20 cellular contexts compared by ENCODE assay signal in genomic region chr12:109822416-109822815, GRCh38. TPM values are rescaled to one million over a fixed set of nuclear protein-coding genes. Genes with fewer than 3 reads are reported as not detected.
DNase-seq lines count a peak whose midpoint lies in the region; ATAC-seq, FAIRE-seq and TF ChIP-seq lines count a peak whose summit lies in the region.
"Had no signal": no experiment of that assay in that cellular context is flagged by ENCODE, and none has a peak within 500 bp of the region (broad histone marks: within the 10 kb centered on the region; RNA-seq: fewer than 3 reads in every experiment).

No MANE protein-coding gene starts in this region.

- H3K4me1 Mint-ChIP-seq in endodermal cell = peaks cover 7% of the 10 kb centered on the region
- H3K4me1 Mint-ChIP-seq: CD8-positive, alpha-beta memory T cell had no signal

- H3K4me3 ChIP-seq in A549 (no peak overlapping the region), endodermal cell (ENCODE audit: low read length) (no peak overlapping the region), pancreas (no peak overlapping the region)
- H3K4me3 ChIP-seq: BLaER1 treated with 17β-estradiol and CSF1 and Interleukin-3, amounts not matched to agents 10 nM and 100 nM; GM23338 had no signal

- no peak for TF ChIP-seq EP300 in A549 (IDR thresholded peaks at IDR 0.05)

- TF ChIP-seq CTCF in A549 (IDR thresholded peaks at IDR 0.05) = no peak
- TF ChIP-seq CTCF in VCaP (conservative IDR thresholded peaks at IDR 0.05) = no peak
- no peak for TF ChIP-seq CTCF in endodermal cell (conservative IDR thresholded peaks at IDR 0.05)
- no peak for TF ChIP-seq CTCF in pancreas (IDR thresholded peaks at IDR 0.05)
- TF ChIP-seq CTCF in D721Med (IDR thresholded peaks at IDR 0.05; ENCODE audit: insufficient read depth, missing control alignments) = no peak

- DNase-seq in A549 (ENCODE audit: low read depth in 1 of 2, low spot score in 1 of 2) (no peak), endodermal cell (no peak), pancreas (peak in 1 of 6 donors; percentile 25), DMS153 treated with DMSO at 0.1 percent for 48 hours (lab: John Stamatoyannopoulos, UW; ENCODE audit: unreplicated experiment) (no peak), D721Med (ENCODE audit: insufficient read length, low spot score) (no peak), NCI-H1048 (lab: John Stamatoyannopoulos, UW) (no peak)
- DNase-seq: CD8-positive, alpha-beta memory T cell; GF-D8; NCI-H1092 treated with DMSO at 0.1 percent for 48 hours; NCI-H2081 treated with DMSO at 0.1 percent for 48 hours; NCI-H524; SIG-M5 had no signal

- H3K27me3 ChIP-seq in endodermal cell (ENCODE audit: control insufficient read depth, insufficient read depth, low read length, poor library complexity, severe bottlenecking) = no peaks in the 10 kb centered on the region
- H3K27me3 ChIP-seq in pancreas = no peaks in the 10 kb centered on the region
- H3K27me3 ChIP-seq: BLaER1 treated with 17β-estradiol and CSF1 and Interleukin-3, amounts not matched to agents 10 nM and 100 nM had no signal

- ATAC-seq in A549 = no peak
- no peak for ATAC-seq in pancreas
- no peak for ATAC-seq in GM21526 (IDR thresholded peaks at IDR 0.05; ENCODE audit: low FRiP score, unreplicated experiment)

- H3K9me3 Mint-ChIP-seq in endodermal cell = no peaks in the 10 kb centered on the region
- H3K9me3 Mint-ChIP-seq: CD8-positive, alpha-beta memory T cell; GM23338 had no signal

- peak overlapping the region; percentile 45; the same call in 2 of the 3 replicates for H3K4me2 ChIP-seq in A549
- H3K4me2 ChIP-seq: GM23338, KMS-11 had no signal

- FAIRE-seq in A549 (lab: Jason Lieb, UNC) = no peak
- FAIRE-seq in pancreas (lab: Jason Lieb, UNC) = no peak
- FAIRE-seq in D721Med (lab: Jason Lieb, UNC) = no peak
- FAIRE-seq: A204.1, GM12891, GM18507 had no signal

- POLR2A ChIA-PET in A549 (lab: Yijun Ruan, JAX) = no interaction called here

- no peak overlapping the region for H3K4me3 Mint-ChIP-seq in endodermal cell
- H3K4me3 Mint-ChIP-seq: CD8-positive, alpha-beta memory T cell; GM23338 had no signal

- peaks cover 25% of the 10 kb centered on the region for H3K4me1 ChIP-seq in A549
- no peaks in the 10 kb centered on the region for H3K4me1 ChIP-seq in endodermal cell (ENCODE audit: control insufficient read depth, insufficient read depth, low read length)
- peaks cover 5 to 15% (median 11%) of the 10 kb centered on the region in 3 donors for H3K4me1 ChIP-seq in pancreas

- no peaks in the 10 kb centered on the region for H3K27me3 Mint-ChIP-seq in endodermal cell (ENCODE audit: insufficient read depth)

- H3K27ac Mint-ChIP-seq in endodermal cell = peak overlapping the region; percentile 50

- no peaks in the 10 kb centered on the region for H3K9me3 ChIP-seq in A549
- H3K9me3 ChIP-seq in endodermal cell (ENCODE audit: control insufficient read depth, low read length) = no peaks in the 10 kb centered on the region
- H3K9me3 ChIP-seq in pancreas = no peaks in the 10 kb centered on the region
- H3K9me3 ChIP-seq: BLaER1 treated with 17β-estradiol and CSF1 and Interleukin-3, amounts not matched to agents 10 nM and 100 nM had no signal

- H3K9ac ChIP-seq in endodermal cell (ENCODE audit: extremely low read depth, low read length, poor library complexity, severe bottlenecking) = no peak overlapping the region
- H3K9ac ChIP-seq: KMS-11 had no signal

- H3K27ac ChIP-seq in A549 (peak overlapping the region; percentile 19 to 79; a peak in 4 of 6 replicates), VCaP (peak overlapping the region; percentile 81), endodermal cell (ENCODE audit: low read depth, low read length) (no peak overlapping the region), pancreas (peak overlapping the region; percentile 53 to 81 (median 68))
- H3K27ac ChIP-seq: BLaER1 treated with 17β-estradiol and CSF1 and Interleukin-3, amounts not matched to agents 10 nM and 100 nM; KMS-11 had no signal

- H3K36me3 Mint-ChIP-seq in endodermal cell (ENCODE audit: low read depth) = peaks cover 5% of the 10 kb centered on the region
- H3K36me3 Mint-ChIP-seq: CD8-positive, alpha-beta memory T cell had no signal

- TF ChIP-seq POLR2A in A549 (IDR thresholded peaks at IDR 0.05; ENCODE audit: low read length) = no peak

- no peaks in the 10 kb centered on the region for H3K36me3 ChIP-seq in endodermal cell (ENCODE audit: control insufficient read depth, insufficient read depth, low read length)
- H3K36me3 ChIP-seq in pancreas = no peaks in the 10 kb centered on the region
- H3K36me3 ChIP-seq: BLaER1 treated with 17β-estradiol and CSF1 and Interleukin-3, amounts not matched to agents 10 nM and 100 nM had no signal

- WGBS in A549 (ENCODE audit: missing lambda C conversion rate) = 78% methylated on average over 7 of the region's 7 CpGs
- 84 to 88% methylated on average over 5 to 7 of the region's 7 CpGs for WGBS in endodermal cell (ENCODE audit: insufficient coverage in 1 of 2, insufficient read length in 1 of 2), 2 experiments
- WGBS in pancreas, 2 donors = 58 to 60% methylated on average over 7 of the region's 7 CpGs

- CTCF ChIA-PET in A549 (lab: Yijun Ruan, JAX) = interaction anchor here (2.6 to 7.1 kb wide), 2 partner anchors 17 to 22 kb away, joined by 14 to 41 read pairs; no protein-coding TSS in a partner anchor

- TF ChIP-seq RAD21 in A549 (conservative IDR thresholded peaks at IDR 0.05 in 1 of 2, IDR thresholded peaks at IDR 0.05 in 1 of 2) = no peak

- intact Hi-C loops in pancreas (cut with DNase I) = no loop called here

TF ChIP-seq in A549, 52 proteins besides CTCF, POLR2A, EP300 and RAD21:
- TF ChIP-seq MAX (IDR thresholded peaks at IDR 0.05) = no peak
- no peak for TF ChIP-seq HOXB5 (CRISPR knock-in tag; IDR thresholded peaks at IDR 0.05)
- TF ChIP-seq FOSB (CRISPR knock-in tag; IDR thresholded peaks at IDR 0.05) = no peak

RNA-seq across cellular contexts. Expression of gene TRPV4, which starts 10.8 kb away (rescaled TPM):
- polyA plus RNA-seq in A549 (2011; rRNA removed) = 0.37 and 0.52 TPM in 2 replicates
- polyA plus RNA-seq in A549 (2012; cell fraction: cytosol; rRNA removed) = 0.15 and 0.26 TPM in 2 replicates
- 0.43 and 0.53 TPM in 2 replicates for polyA plus RNA-seq in A549 (2012; cell fraction: nucleus; rRNA removed)
- polyA plus RNA-seq in A549 (2017; fragmentation: RNase III; extraction: RNeasy Plus Mini Kit Qiagen cat#74134 plus additional on column Dnase treatment) = 0.05 to 0.15 TPM (median 0.09 TPM) in 3 replicates
- polyA minus RNA-seq in A549 (2011; rRNA and poly(A)+ RNA removed) = 0.88 and 1.2 TPM in 2 replicates
- total RNA-seq in endodermal cell = 10 to 100 TPM; 14.0 to 14.2 TPM
- polyA plus RNA-seq in endodermal cell (2013, experiment 1 of 2) = 2.4 TPM
- 2.6 TPM for polyA plus RNA-seq in endodermal cell (2013, experiment 2 of 2)
- total RNA-seq in pancreas = 1 to 10 TPM; 1.9 to 4.8 (median 3.6) TPM
- 1 to 10 TPM; 3.9 to 4.9 TPM for polyA plus RNA-seq in pancreas
- total RNA-seq: CD8-positive, alpha-beta memory T cell had no signal
- polyA plus RNA-seq: CD8-positive, alpha-beta memory T cell had no signal

RNA-seq across cellular contexts. Expression of gene GLTP, which starts 57.9 kb away (rescaled TPM):
- polyA plus RNA-seq in A549 (2011; rRNA removed) (18.8 and 19.2 TPM in 2 replicates), A549 (2017; fragmentation: RNase III; extraction: RNeasy Plus Mini Kit Qiagen cat#74134 plus additional on column Dnase treatment) (16.7 to 16.9 TPM (median 16.9 TPM) in 3 replicates), pancreas (10 to 100 TPM; 16.2 TPM)
- polyA plus RNA-seq in A549 (2012; cell fraction: cytosol; rRNA removed) = 14.9 and 19.2 TPM in 2 replicates
- 3.7 and 4.5 TPM in 2 replicates for polyA plus RNA-seq in A549 (2012; cell fraction: nucleus; rRNA removed)
- 49.3 and 53.3 TPM in 2 replicates for polyA minus RNA-seq in A549 (2011; rRNA and poly(A)+ RNA removed)
- total RNA-seq in endodermal cell (10 to 100 TPM; 15.2 to 20.9 TPM), pancreas (10 to 100 TPM; 14.7 to 24.9 (median 19.3) TPM)
- polyA plus RNA-seq in endodermal cell (2013, experiment 1 of 2) = 21.3 TPM
- polyA plus RNA-seq in endodermal cell (2013, experiment 2 of 2) = 20.8 TPM
